Comparison of ENCODE assay signal across 25 cellular contexts in the genomic region with DNA sequence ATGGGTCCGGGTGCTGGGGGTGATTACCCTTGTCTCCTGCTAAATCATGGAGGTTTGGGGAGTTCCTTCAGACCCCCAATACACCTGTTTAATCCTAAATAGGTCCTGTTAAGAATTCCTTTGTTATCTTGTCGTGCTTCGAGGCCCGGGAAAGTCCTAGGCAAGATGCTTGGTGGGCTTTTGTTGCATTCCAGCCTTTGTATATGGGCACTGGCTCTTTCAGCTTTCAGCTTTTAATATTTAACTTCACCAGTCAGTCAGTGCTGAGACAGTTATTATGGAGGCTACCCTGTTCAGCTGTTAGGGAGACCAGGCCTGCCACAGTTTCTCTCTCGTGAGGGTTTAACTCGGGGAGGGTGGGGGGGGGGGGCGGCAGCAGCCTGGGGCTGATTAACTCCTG.
"Had no signal": no experiment of that assay in that cellular context is flagged by ENCODE, and none has a peak within 500 bp of the region (broad histone marks: within the 10 kb centered on the region; RNA-seq: fewer than 3 reads in every experiment).

No MANE protein-coding gene starts in this region.

- H3K27me3 ChIP-seq: brain microvascular endothelial cell, dorsolateral prefrontal cortex, esophagus muscularis mucosa, foreskin keratinocyte, gastrocnemius medialis had no signal

- DNase-seq: activated B cell treated with CpG ODN at 0.5 μM for 24 hours; activated CD4-positive, alpha-beta T cell treated with anti-CD3 and anti-CD28 coated beads for 48 hours; activated CD4-positive, alpha-beta T cell treated with anti-CD3 and anti-CD28 coated beads, Interleukin-2, amount 50 U/mL, for 1 hour; activated CD4-positive, alpha-beta T cell treated with anti-CD3 and anti-CD28 coated beads, Interleukin-2, amount 50 U/mL, for 48 hours; activated CD8-positive, alpha-beta memory T cell treated with anti-CD3 and anti-CD28 coated beads for 24 hours; activated effector memory CD4-positive, alpha-beta T cell treated with Interleukin-2 at 50 U/mL for 16 hours; activated gamma-delta T cell treated with Interleukin-2 at 50 U/mL for 16 hours; activated naive CD4-positive, alpha-beta T cell treated with anti-CD3 and anti-CD28 coated beads, Interleukin-2, amount 50 U/mL, for 16 hours; activated naive CD4-positive, alpha-beta T cell treated with Interleukin-2 at 50 U/mL for 16 hours; activated T-cell treated with anti-CD3 and anti-CD28 coated beads, Interleukin-2, amount 50 U/mL, for 4 hours; amniotic stem cell; anterior cingulate cortex; brain microvascular endothelial cell; dorsolateral prefrontal cortex; effector memory CD4-positive, alpha-beta T cell; endodermal cell; foreskin keratinocyte; gastrocnemius medialis; SW 1271; T-helper 1 cell; T-helper 17 cell; T1000; WERI-Rb-1 had no signal

- H3K36me3 ChIP-seq: brain microvascular endothelial cell, esophagus muscularis mucosa, gastrocnemius medialis, WERI-Rb-1 had no signal

- H3K4me3 ChIP-seq: coronary artery, dorsolateral prefrontal cortex, esophagus muscularis mucosa had no signal

- H3K9me3 ChIP-seq: esophagus muscularis mucosa, gastrocnemius medialis had no signal

- H3K27ac ChIP-seq: brain microvascular endothelial cell, esophagus muscularis mucosa, WERI-Rb-1 had no signal
